In genomic region chr11:114200785-114201184, GRCh38 we compare ENCODE assay signal across 15 cellular contexts.
DNase-seq lines count a peak whose midpoint lies in the region; ATAC-seq and TF ChIP-seq lines count a peak whose summit lies in the region.
"Had no signal": no experiment of that assay in that cellular context is flagged by ENCODE, and none has a peak within 500 bp of the region (broad histone marks: within the 10 kb centered on the region; RNA-seq: fewer than 3 reads in every experiment).

No MANE protein-coding gene starts in this region.

- no peaks in the 10 kb centered on the region for H3K36me3 Mint-ChIP-seq in T-helper 17 cell (ENCODE audit: low read depth)
- no peaks in the 10 kb centered on the region for H3K36me3 Mint-ChIP-seq in neural crest cell (ENCODE audit: low read depth)
- H3K36me3 Mint-ChIP-seq: naive thymus-derived CD8-positive, alpha-beta T cell had no signal

- intact Hi-C loops in left ventricle myocardium inferior (cut with micrococcal nuclease), result no loop called here
- intact Hi-C loops in left ventricle myocardium superior (cut with micrococcal nuclease), result no loop called here
- intact Hi-C loops in testis (cut with DNase I; ENCODE audit: low total_unique reads), result no loop called here

- H2BK5ac ChIP-seq in trophoblast cell (ENCODE audit: low read depth, low read length, poor library complexity), result no peak overlapping the region

- no peak overlapping the region for H2BK12ac ChIP-seq in trophoblast cell (ENCODE audit: low read length)

- no peaks in the 10 kb centered on the region for H3K9me3 Mint-ChIP-seq in neural crest cell
- H3K9me3 Mint-ChIP-seq: naive thymus-derived CD8-positive, alpha-beta T cell had no signal

- no peak overlapping the region for H2AFZ ChIP-seq in trophoblast cell (ENCODE audit: insufficient read depth, low read length, poor library complexity)

- H3K9me3 ChIP-seq in left ventricle myocardium inferior (replicated peaks), result no peaks in the 10 kb centered on the region
- H3K9me3 ChIP-seq in T-helper 17 cell (ENCODE audit: control insufficient read depth, low read length, poor library complexity, severe bottlenecking), result no peaks in the 10 kb centered on the region
- no peaks in the 10 kb centered on the region for H3K9me3 ChIP-seq in trophoblast cell (ENCODE audit: insufficient read depth, low read depth, low read length)
- no peaks in the 10 kb centered on the region for H3K9me3 ChIP-seq in testis
- H3K9me3 ChIP-seq: body of pancreas had no signal

- peaks cover 1% of the 10 kb centered on the region for H3K79me1 ChIP-seq in trophoblast cell (ENCODE audit: low read length)

- TF ChIP-seq CTCF in left ventricle myocardium inferior (IDR thresholded peaks at IDR 0.05; ENCODE audit: borderline replicate concordance), result no peak
- TF ChIP-seq CTCF in neural crest cell (conservative IDR thresholded peaks at IDR 0.05), result no peak
- no peak for TF ChIP-seq CTCF in testis (IDR thresholded peaks at IDR 0.05)

- peaks cover 98% of the 10 kb centered on the region for H3K4me1 ChIP-seq in left ventricle myocardium inferior
- peaks cover 2% of the 10 kb centered on the region for H3K4me1 ChIP-seq in urinary bladder (ENCODE audit: insufficient read depth)
- H3K4me1 ChIP-seq in trophoblast cell (ENCODE audit: control insufficient read depth in 1 of 2, insufficient read depth in 2 of 2, low read length in 2 of 2), result peaks cover 6 to 8% of the 10 kb centered on the region in 2 experiments
- peaks cover 52% of the 10 kb centered on the region for H3K4me1 ChIP-seq in testis

- TF ChIP-seq POLR2A in testis (IDR thresholded peaks at IDR 0.05), result no peak

- no peak overlapping the region for H3K23ac ChIP-seq in trophoblast cell (ENCODE audit: low read length)

- no peak overlapping the region for H3K9ac ChIP-seq in trophoblast cell (ENCODE audit: low read length)

- H4K8ac ChIP-seq in trophoblast cell (ENCODE audit: low read depth, low read length), result no peak overlapping the region

- H3K14ac ChIP-seq in trophoblast cell (ENCODE audit: low read length), result no peak overlapping the region

- DNase-seq in left ventricle myocardium inferior (no peak), left ventricle myocardium superior (no peak), T-helper 17 cell (no peak), neural crest cell (ENCODE audit: low read depth, low spot score) (no peak), hepatic stellate cell (ENCODE audit: low spot score) (no peak), trophoblast cell (no peak), testis (no peak)
- DNase-seq: activated CD4-positive, alpha-beta T cell treated with anti-CD3 and anti-CD28 coated beads for 1 hour; activated CD8-positive, alpha-beta memory T cell treated with anti-CD3 and anti-CD28 coated beads, Interleukin-2, amount 50 U/mL, for 48 hours; activated naive CD4-positive, alpha-beta T cell treated with Interleukin-2 at 50 U/mL for 16 hours; body of pancreas; naive thymus-derived CD8-positive, alpha-beta T cell; stimulated activated CD8-positive, alpha-beta memory T cell treated with anti-CD3 and anti-CD28 coated beads, Interleukin-4, amount 100 ng/mL, for 48 hours had no signal

- H3K4me1 Mint-ChIP-seq in T-helper 17 cell (peaks cover 5% of the 10 kb centered on the region), neural crest cell (peaks cover 68% of the 10 kb centered on the region)

- H3K36me3 ChIP-seq in left ventricle myocardium inferior, result peaks cover 18% of the 10 kb centered on the region
- no peaks in the 10 kb centered on the region for H3K36me3 ChIP-seq in urinary bladder (ENCODE audit: insufficient read depth)
- H3K36me3 ChIP-seq in trophoblast cell (ENCODE audit: control insufficient read depth in 1 of 2, insufficient read depth in 2 of 2, low read length in 2 of 2), result no peaks in the 10 kb centered on the region
- H3K36me3 ChIP-seq in testis (ENCODE audit: low read depth, missing control alignments), result no peaks in the 10 kb centered on the region

- ATAC-seq in left ventricle myocardium superior (no peak), T-helper 17 cell (no peak)
- ATAC-seq: body of pancreas; naive thymus-derived CD8-positive, alpha-beta T cell; sciatic nerve had no signal

- H3K4me2 ChIP-seq in trophoblast cell (ENCODE audit: low read length), result no peak overlapping the region

- WGBS in urinary bladder, result 75% methylated on average over 4 of the region's 4 CpGs
- no CpG with 5 or more reads among the region's 4 CpGs for WGBS in trophoblast cell (ENCODE audit: extremely low coverage, insufficient coverage, insufficient read length)
- 87 to 89% methylated on average over 4 of the region's 4 CpGs for WGBS in testis, 2 donors

- H3K27me3 ChIP-seq in left ventricle myocardium inferior (ENCODE audit: low read depth) (no peaks in the 10 kb centered on the region), trophoblast cell (ENCODE audit: insufficient read depth, low read length) (no peaks in the 10 kb centered on the region), testis (no peaks in the 10 kb centered on the region)
- H3K27me3 ChIP-seq: body of pancreas had no signal

- no peak overlapping the region for H3K4ac ChIP-seq in trophoblast cell (ENCODE audit: low read depth, low read length)

- H2BK120ac ChIP-seq in trophoblast cell (ENCODE audit: insufficient read depth, low read length, poor library complexity), result no peak overlapping the region

- H3K4me3 ChIP-seq in left ventricle myocardium inferior (no peak overlapping the region), urinary bladder (ENCODE audit: low read depth, low read length) (no peak overlapping the region), trophoblast cell (ENCODE audit: low read depth, low read length) (no peak overlapping the region), testis (no peak overlapping the region)
- H3K4me3 ChIP-seq: body of pancreas had no signal

- no peaks in the 10 kb centered on the region for H3K79me2 ChIP-seq in trophoblast cell (ENCODE audit: control insufficient read depth, insufficient read depth, low read length, poor library complexity)

- no peak overlapping the region for H2AK5ac ChIP-seq in trophoblast cell (ENCODE audit: low read length)

- no peak overlapping the region for H4K91ac ChIP-seq in trophoblast cell (ENCODE audit: low read depth, low read length)

- H4K12ac ChIP-seq in trophoblast cell (ENCODE audit: low read depth, low read length), result no peak overlapping the region

- H3K27ac Mint-ChIP-seq in T-helper 17 cell, result peak overlapping the region; percentile 29
- no peak overlapping the region for H3K27ac Mint-ChIP-seq in neural crest cell (ENCODE audit: unreplicated experiment)

- H3K27me3 Mint-ChIP-seq in T-helper 17 cell (no peaks in the 10 kb centered on the region), neural crest cell (ENCODE audit: low read depth) (no peaks in the 10 kb centered on the region)
- H3K27me3 Mint-ChIP-seq: naive thymus-derived CD8-positive, alpha-beta T cell had no signal

- no peak overlapping the region for H3K18ac ChIP-seq in trophoblast cell (ENCODE audit: low read length)

- peak overlapping the region; percentile 95 for H3K27ac ChIP-seq in left ventricle myocardium inferior (replicated peaks)
- H3K27ac ChIP-seq in urinary bladder (ENCODE audit: low read depth), result peak overlapping the region; percentile 12
- H3K27ac ChIP-seq in trophoblast cell (ENCODE audit: low read depth, low read length), result no peak overlapping the region
- H3K27ac ChIP-seq in testis, result peak overlapping the region in 1 of 2 donors; percentile 79
- H3K27ac ChIP-seq: body of pancreas had no signal

- H3K4me3 Mint-ChIP-seq in T-helper 17 cell (no peak overlapping the region), neural crest cell (peak overlapping the region; percentile 3)
- H3K4me3 Mint-ChIP-seq: naive thymus-derived CD8-positive, alpha-beta T cell had no signal
